Comparison of ENCODE assay signal across 20 cellular contexts in genomic region chr16:47928008-47928407, GRCh38.
DNase-seq lines count a peak whose midpoint lies in the region; FAIRE-seq and TF ChIP-seq lines count a peak whose summit lies in the region.
"Had no signal": no experiment of that assay in that cellular context is flagged by ENCODE, and none has a peak within 500 bp of the region (broad histone marks: within the 10 kb centered on the region; RNA-seq: fewer than 3 reads in every experiment).

No MANE protein-coding gene starts in this region.

- intact Hi-C loops in MCF 10A (cut with micrococcal nuclease): no loop called here
- intact Hi-C loops in breast epithelium (cut with DNase I; ENCODE audit: low total_unique reads): no loop called here

- POLR2A ChIA-PET in MCF 10A (lab: Yijun Ruan, JAX): no interaction called here

- H3K36me3 Mint-ChIP-seq in MCF 10A (ENCODE audit: insufficient read depth, unreplicated experiment): no peaks in the 10 kb centered on the region
- H3K36me3 Mint-ChIP-seq in activated naive CD8-positive, alpha-beta T cell treated with anti-CD3 and anti-CD28 coated beads for 36 hours: no peaks in the 10 kb centered on the region
- H3K36me3 Mint-ChIP-seq: activated naive CD8-positive, alpha-beta T cell treated with anti-CD3 and anti-CD28 coated beads, Interleukin-2, amount 10 ng/mL, durations not matched to agents 7 days and 5 days; brain; naive B cell had no signal

- no peaks in the 10 kb centered on the region for H3K9me3 Mint-ChIP-seq in MCF 10A (ENCODE audit: unreplicated experiment)
- H3K9me3 Mint-ChIP-seq in activated naive CD8-positive, alpha-beta T cell treated with anti-CD3 and anti-CD28 coated beads for 36 hours: peaks cover 1% of the 10 kb centered on the region

- no TSS peak for BruUV-seq in MCF 10A (replicated peaks; lab: Mats Ljungman, UMichigan)

- H3K4me3 ChIP-seq in breast epithelium (no peak overlapping the region), Karpas-422 (ENCODE audit: low read length) (no peak overlapping the region), small intestine (ENCODE audit: low read depth in 1 of 2, low read length in 2 of 2) (no peak overlapping the region)
- H3K4me3 ChIP-seq: dorsolateral prefrontal cortex, heart left ventricle, lower lobe of right lung, pancreas had no signal

- H3K9me2 ChIP-seq in Karpas-422 (replicated peaks; ENCODE audit: insufficient read depth, low read length): no peaks in the 10 kb centered on the region

- H3K4me2 ChIP-seq in Karpas-422 (ENCODE audit: low read depth, low read length, poor library complexity, severe bottlenecking): no peak overlapping the region

- H4K20me1 ChIP-seq in Karpas-422 (ENCODE audit: insufficient read depth, low read depth, low read length): no peaks in the 10 kb centered on the region

- no peak overlapping the region for H2AFZ ChIP-seq in Karpas-422 (ENCODE audit: low read length)

- H3K36me3 ChIP-seq in breast epithelium (no peaks in the 10 kb centered on the region), Karpas-422 (ENCODE audit: insufficient read depth, low read length) (no peaks in the 10 kb centered on the region), small intestine (ENCODE audit: control insufficient read depth in 2 of 2, insufficient read depth in 2 of 2, low read length in 2 of 2) (no peaks in the 10 kb centered on the region)
- H3K36me3 ChIP-seq: heart left ventricle, lower lobe of right lung, pancreas had no signal

- peak; percentile 11 for DNase-seq in MCF 10A (ENCODE audit: unreplicated experiment)
- no peak for DNase-seq in breast epithelium (ENCODE audit: low spot score in 2 of 2)
- DNase-seq in Karpas-422: peak; percentile 65
- DNase-seq in SW480 (ENCODE audit: low spot score): peak; percentile 9
- DNase-seq in small intestine: peak; percentile 1
- DNase-seq in NOMO-1 (lab: John Stamatoyannopoulos, UW; ENCODE audit: unreplicated experiment in 2 of 2): no peak
- DNase-seq in activated naive CD8-positive, alpha-beta T cell treated with anti-CD3 and anti-CD28 coated beads for 36 hours: no peak
- DNase-seq in NCI-H748 (lab: John Stamatoyannopoulos, UW; ENCODE audit: unreplicated experiment): no peak
- DNase-seq: activated naive CD8-positive, alpha-beta T cell treated with anti-CD3 and anti-CD28 coated beads, Interleukin-2, amount 10 ng/mL, durations not matched to agents 7 days and 5 days; activated T-cell treated with anti-CD3 and anti-CD28 coated beads, Interleukin-2, amount 50 U/mL, for 48 hours; dorsolateral prefrontal cortex; heart left ventricle; lower lobe of right lung; naive B cell; NCI-H1694 treated with DMSO at 0.1 percent for 48 hours; NCI-H345; pancreas; stimulated activated CD4-positive, alpha-beta T cell treated with anti-CD3 and anti-CD28 coated beads, Interleukin-4, amount 100 ng/mL, for 1 hour had no signal

- WGBS in small intestine, 3 donors: 67 to 76% (median 68%) methylated on average over 9 of the region's 9 CpGs

- H3K4me1 Mint-ChIP-seq in MCF 10A (ENCODE audit: insufficient read depth, unreplicated experiment): no peaks in the 10 kb centered on the region
- H3K4me1 Mint-ChIP-seq in activated naive CD8-positive, alpha-beta T cell treated with anti-CD3 and anti-CD28 coated beads for 36 hours: no peaks in the 10 kb centered on the region
- H3K4me1 Mint-ChIP-seq: activated naive CD8-positive, alpha-beta T cell treated with anti-CD3 and anti-CD28 coated beads, Interleukin-2, amount 10 ng/mL, durations not matched to agents 7 days and 5 days; brain; naive B cell had no signal

- no peaks in the 10 kb centered on the region for H3K27me3 Mint-ChIP-seq in MCF 10A (ENCODE audit: insufficient read depth, unreplicated experiment)
- peaks cover 4% of the 10 kb centered on the region for H3K27me3 Mint-ChIP-seq in activated naive CD8-positive, alpha-beta T cell treated with anti-CD3 and anti-CD28 coated beads for 36 hours
- H3K27me3 Mint-ChIP-seq: activated naive CD8-positive, alpha-beta T cell treated with anti-CD3 and anti-CD28 coated beads, Interleukin-2, amount 10 ng/mL, durations not matched to agents 7 days and 5 days; naive B cell had no signal

- TF ChIP-seq POLR2A in breast epithelium (IDR thresholded peaks at IDR 0.05): no peak

- H3K27ac Mint-ChIP-seq in MCF 10A (ENCODE audit: low read depth, unreplicated experiment): no peak overlapping the region
- no peak overlapping the region for H3K27ac Mint-ChIP-seq in activated naive CD8-positive, alpha-beta T cell treated with anti-CD3 and anti-CD28 coated beads for 36 hours
- H3K27ac Mint-ChIP-seq: activated naive CD8-positive, alpha-beta T cell treated with anti-CD3 and anti-CD28 coated beads, Interleukin-2, amount 10 ng/mL, durations not matched to agents 7 days and 5 days; brain; naive B cell had no signal

- H3K27me3 ChIP-seq in breast epithelium: no peaks in the 10 kb centered on the region
- H3K27me3 ChIP-seq in Karpas-422 (ENCODE audit: low read length): no peaks in the 10 kb centered on the region
- no peaks in the 10 kb centered on the region for H3K27me3 ChIP-seq in small intestine (ENCODE audit: control insufficient read depth in 2 of 2, insufficient read depth in 2 of 2, low read length in 2 of 2)
- H3K27me3 ChIP-seq: pancreas had no signal

- H3K9me3 ChIP-seq in breast epithelium (no peaks in the 10 kb centered on the region), Karpas-422 (ENCODE audit: low read length) (no peaks in the 10 kb centered on the region), small intestine (ENCODE audit: control insufficient read depth, low read depth) (no peaks in the 10 kb centered on the region)
- H3K9me3 ChIP-seq: heart left ventricle, lower lobe of right lung, pancreas had no signal

- no peak overlapping the region for H3K9ac ChIP-seq in Karpas-422 (ENCODE audit: low read length)

- H3K4me3 Mint-ChIP-seq in MCF 10A (ENCODE audit: unreplicated experiment): no peak overlapping the region
- no peak overlapping the region for H3K4me3 Mint-ChIP-seq in activated naive CD8-positive, alpha-beta T cell treated with anti-CD3 and anti-CD28 coated beads for 36 hours
- H3K4me3 Mint-ChIP-seq: activated naive CD8-positive, alpha-beta T cell treated with anti-CD3 and anti-CD28 coated beads, Interleukin-2, amount 10 ng/mL, durations not matched to agents 7 days and 5 days; brain; naive B cell had no signal

- TF ChIP-seq CTCF in MCF 10A (IDR thresholded peaks at IDR 0.05; ENCODE audit: unreplicated experiment) (no peak), breast epithelium (IDR thresholded peaks at IDR 0.05) (no peak)

- CTCF ChIA-PET in MCF 10A (lab: Yijun Ruan, JAX): interaction anchor here (1.1 kb wide), 1 partner anchor 158 kb away, joined by 3 read pairs; no protein-coding TSS in a partner anchor

- H3K4me1 ChIP-seq in breast epithelium: no peaks in the 10 kb centered on the region
- peaks cover 11% of the 10 kb centered on the region for H3K4me1 ChIP-seq in Karpas-422 (ENCODE audit: low read length)
- no peaks in the 10 kb centered on the region for H3K4me1 ChIP-seq in small intestine (ENCODE audit: control insufficient read depth in 2 of 2, insufficient read depth in 1 of 2, low read depth in 1 of 2, low read length in 1 of 2)
- H3K4me1 ChIP-seq: heart left ventricle, lower lobe of right lung, pancreas had no signal

- H3K27ac ChIP-seq in breast epithelium: no peak overlapping the region
- H3K27ac ChIP-seq in Karpas-422 (ENCODE audit: low read length): no peak overlapping the region
- H3K27ac ChIP-seq in small intestine (ENCODE audit: low read depth in 1 of 2, low read length in 1 of 2): no peak overlapping the region
- H3K27ac ChIP-seq: dorsolateral prefrontal cortex, heart left ventricle, pancreas had no signal

- no peaks in the 10 kb centered on the region for H3K79me2 ChIP-seq in Karpas-422 (ENCODE audit: low read length)

- FAIRE-seq in small intestine (lab: Jason Lieb, UNC): no peak
- FAIRE-seq: pancreas, TTC549 had no signal

Comparison
In these comparisons a context has a peak if more than half of its experiments do, and no peak if none do; other contexts are left out.
1. DNase-seq: peak in MCF 10A (single experiment), Karpas-422 (single experiment), SW480 (single experiment) and small intestine (single experiment); none in breast epithelium (0 of 2), NOMO-1 (0 of 2), activated naive CD8-positive, alpha-beta T cell treated with anti-CD3 and anti-CD28 coated beads for 36 hours (single experiment) and NCI-H748 (single experiment).